In genomic region chr3:52056968-52057805, GRCh38 we compare ENCODE assay signal across 1 cellular context.
A peak's percentile ranks its signal among the peaks of the same experiment; 100 is the strongest.
TF ChIP-seq lines count a peak whose summit lies in the region.

No MANE protein-coding gene starts in this region.

TF ChIP-seq in GM12878, 131 proteins besides CTCF, POLR2A, EP300 and RAD21 (continued from another document and continues in another):
- TF ChIP-seq SMAD1 (IDR thresholded peaks at IDR 0.05; ENCODE audit: low read depth, partially characterized antibody) = no peak
- peak; percentile 82 for TF ChIP-seq BMI1 (IDR thresholded peaks at IDR 0.05; ENCODE audit: borderline replicate concordance)
- no peak for TF ChIP-seq PAX8 (IDR thresholded peaks at IDR 0.05)
- TF ChIP-seq BCL11A (IDR thresholded peaks at IDR 0.05; ENCODE audit: low read depth, low read length) = no peak
- TF ChIP-seq CREB1 (IDR thresholded peaks at IDR 0.05; ENCODE audit: low read depth) = peak; percentile 67
- TF ChIP-seq STAT1 (conservative IDR thresholded peaks at IDR 0.05) = no peak; the same call in 1 of the 2 replicates
- TF ChIP-seq SIN3A (IDR thresholded peaks at IDR 0.05; ENCODE audit: low read depth, low read length) = no peak; the same call in 1 of the 2 replicates
- no peak for TF ChIP-seq BRCA1 (IDR thresholded peaks at IDR 0.05; ENCODE audit: low read depth, low read length)
- TF ChIP-seq ZNF217 (IDR thresholded peaks at IDR 0.05) = no peak
- no peak for TF ChIP-seq CBFB (IDR thresholded peaks at IDR 0.05; ENCODE audit: low read depth)
- no peak for TF ChIP-seq MEF2B (IDR thresholded peaks at IDR 0.05; ENCODE audit: partially characterized antibody, poor library complexity, severe bottlenecking)
- peak; percentile 65; the same call in 1 of the 2 replicates for TF ChIP-seq RFX5 (IDR thresholded peaks at IDR 0.05; ENCODE audit: low read depth, low read length)
- no peak; the same call in 1 of the 2 replicates for TF ChIP-seq GATAD2B (conservative IDR thresholded peaks at IDR 0.05; ENCODE audit: low read depth)
- peak; percentile 60 for TF ChIP-seq HDGF (IDR thresholded peaks at IDR 0.05)
- no peak for TF ChIP-seq GABPA (IDR thresholded peaks at IDR 0.05; ENCODE audit: low read depth)
- TF ChIP-seq SPI1 (IDR thresholded peaks at IDR 0.05; ENCODE audit: borderline replicate concordance, insufficient read depth, low read depth, low read length) = no peak
- TF ChIP-seq, protein P1, sequence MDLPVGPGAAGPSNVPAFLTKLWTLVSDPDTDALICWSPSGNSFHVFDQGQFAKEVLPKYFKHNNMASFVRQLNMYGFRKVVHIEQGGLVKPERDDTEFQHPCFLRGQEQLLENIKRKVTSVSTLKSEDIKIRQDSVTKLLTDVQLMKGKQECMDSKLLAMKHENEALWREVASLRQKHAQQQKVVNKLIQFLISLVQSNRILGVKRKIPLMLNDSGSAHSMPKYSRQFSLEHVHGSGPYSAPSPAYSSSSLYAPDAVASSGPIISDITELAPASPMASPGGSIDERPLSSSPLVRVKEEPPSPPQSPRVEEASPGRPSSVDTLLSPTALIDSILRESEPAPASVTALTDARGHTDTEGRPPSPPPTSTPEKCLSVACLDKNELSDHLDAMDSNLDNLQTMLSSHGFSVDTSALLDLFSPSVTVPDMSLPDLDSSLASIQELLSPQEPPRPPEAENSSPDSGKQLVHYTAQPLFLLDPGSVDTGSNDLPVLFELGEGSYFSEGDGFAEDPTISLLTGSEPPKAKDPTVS (IDR thresholded peaks at IDR 0.05; ENCODE audit: low read depth, low read length) = no peak
- TF ChIP-seq NBN (IDR thresholded peaks at IDR 0.05) = 0 out of 2 replicates have a peak, but pooled peaks have one; percentile 40
- 0 out of 2 replicates have a peak, but pooled peaks have one; percentile 32 for TF ChIP-seq HCFC1 (IDR thresholded peaks at IDR 0.05; ENCODE audit: low read length)
- TF ChIP-seq E2F4 (IDR thresholded peaks at IDR 0.05; ENCODE audit: low read depth, low read length) = no peak
- no peak for TF ChIP-seq ASH2L (IDR thresholded peaks at IDR 0.05; ENCODE audit: borderline replicate concordance, low read depth)
- TF ChIP-seq NR2C1 (IDR thresholded peaks at IDR 0.05) = no peak
- TF ChIP-seq SMC3 (IDR thresholded peaks at IDR 0.05; ENCODE audit: borderline replicate concordance, low read length) = no peak
- TF ChIP-seq ZBTB4 (CRISPR knock-in tag; IDR thresholded peaks at IDR 0.05) = no peak
- TF ChIP-seq KDM1A (IDR thresholded peaks at IDR 0.05; ENCODE audit: borderline replicate concordance) = no peak
- no peak for TF ChIP-seq NR2F1 (conservative IDR thresholded peaks at IDR 0.05)
- TF ChIP-seq, protein P2, sequence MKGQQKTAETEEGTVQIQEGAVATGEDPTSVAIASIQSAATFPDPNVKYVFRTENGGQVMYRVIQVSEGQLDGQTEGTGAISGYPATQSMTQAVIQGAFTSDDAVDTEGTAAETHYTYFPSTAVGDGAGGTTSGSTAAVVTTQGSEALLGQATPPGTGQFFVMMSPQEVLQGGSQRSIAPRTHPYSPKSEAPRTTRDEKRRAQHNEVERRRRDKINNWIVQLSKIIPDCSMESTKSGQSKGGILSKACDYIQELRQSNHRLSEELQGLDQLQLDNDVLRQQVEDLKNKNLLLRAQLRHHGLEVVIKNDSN (IDR thresholded peaks at IDR 0.05; ENCODE audit: borderline replicate concordance, extremely low read length, insufficient read depth, low read depth, low read length) = peak; percentile 89
- peak; percentile 19; the same call in 1 of the 2 replicates for TF ChIP-seq MLLT1 (IDR thresholded peaks at IDR 0.05)
- no peak for TF ChIP-seq MYB (IDR thresholded peaks at IDR 0.05; ENCODE audit: borderline replicate concordance, low read depth, low read length)
- no peak for TF ChIP-seq POLR2AphosphoS5 (IDR thresholded peaks at IDR 0.05; ENCODE audit: low read length)
- TF ChIP-seq, protein P3, sequence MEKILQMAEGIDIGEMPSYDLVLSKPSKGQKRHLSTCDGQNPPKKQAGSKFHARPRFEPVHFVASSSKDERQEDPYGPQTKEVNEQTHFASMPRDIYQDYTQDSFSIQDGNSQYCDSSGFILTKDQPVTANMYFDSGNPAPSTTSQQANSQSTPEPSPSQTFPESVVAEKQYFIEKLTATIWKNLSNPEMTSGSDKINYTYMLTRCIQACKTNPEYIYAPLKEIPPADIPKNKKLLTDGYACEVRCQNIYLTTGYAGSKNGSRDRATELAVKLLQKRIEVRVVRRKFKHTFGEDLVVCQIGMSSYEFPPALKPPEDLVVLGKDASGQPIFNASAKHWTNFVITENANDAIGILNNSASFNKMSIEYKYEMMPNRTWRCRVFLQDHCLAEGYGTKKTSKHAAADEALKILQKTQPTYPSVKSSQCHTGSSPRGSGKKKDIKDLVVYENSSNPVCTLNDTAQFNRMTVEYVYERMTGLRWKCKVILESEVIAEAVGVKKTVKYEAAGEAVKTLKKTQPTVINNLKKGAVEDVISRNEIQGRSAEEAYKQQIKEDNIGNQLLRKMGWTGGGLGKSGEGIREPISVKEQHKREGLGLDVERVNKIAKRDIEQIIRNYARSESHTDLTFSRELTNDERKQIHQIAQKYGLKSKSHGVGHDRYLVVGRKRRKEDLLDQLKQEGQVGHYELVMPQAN (conservative IDR thresholded peaks at IDR 0.05) = no peak
- no peak for TF ChIP-seq STAT3 (IDR thresholded peaks at IDR 0.05; ENCODE audit: low read depth, low read length)
- TF ChIP-seq SIX5 (IDR thresholded peaks at IDR 0.05; ENCODE audit: low read depth, low read length, severe bottlenecking) = no peak
- peak; percentile 8; the same call in 1 of the 2 replicates for TF ChIP-seq RB1 (IDR thresholded peaks at IDR 0.05; ENCODE audit: borderline replicate concordance)
- TF ChIP-seq POLR2AphosphoS2 (IDR thresholded peaks at IDR 0.05; ENCODE audit: low read depth, low read length) = no peak
- peak; percentile 98 for TF ChIP-seq RAD51 (IDR thresholded peaks at IDR 0.05)
- TF ChIP-seq HDAC6 (IDR thresholded peaks at IDR 0.05; ENCODE audit: unreplicated experiment) = no peak
- no peak for TF ChIP-seq ZNF622 (IDR thresholded peaks at IDR 0.05)
- TF ChIP-seq, protein P4, sequence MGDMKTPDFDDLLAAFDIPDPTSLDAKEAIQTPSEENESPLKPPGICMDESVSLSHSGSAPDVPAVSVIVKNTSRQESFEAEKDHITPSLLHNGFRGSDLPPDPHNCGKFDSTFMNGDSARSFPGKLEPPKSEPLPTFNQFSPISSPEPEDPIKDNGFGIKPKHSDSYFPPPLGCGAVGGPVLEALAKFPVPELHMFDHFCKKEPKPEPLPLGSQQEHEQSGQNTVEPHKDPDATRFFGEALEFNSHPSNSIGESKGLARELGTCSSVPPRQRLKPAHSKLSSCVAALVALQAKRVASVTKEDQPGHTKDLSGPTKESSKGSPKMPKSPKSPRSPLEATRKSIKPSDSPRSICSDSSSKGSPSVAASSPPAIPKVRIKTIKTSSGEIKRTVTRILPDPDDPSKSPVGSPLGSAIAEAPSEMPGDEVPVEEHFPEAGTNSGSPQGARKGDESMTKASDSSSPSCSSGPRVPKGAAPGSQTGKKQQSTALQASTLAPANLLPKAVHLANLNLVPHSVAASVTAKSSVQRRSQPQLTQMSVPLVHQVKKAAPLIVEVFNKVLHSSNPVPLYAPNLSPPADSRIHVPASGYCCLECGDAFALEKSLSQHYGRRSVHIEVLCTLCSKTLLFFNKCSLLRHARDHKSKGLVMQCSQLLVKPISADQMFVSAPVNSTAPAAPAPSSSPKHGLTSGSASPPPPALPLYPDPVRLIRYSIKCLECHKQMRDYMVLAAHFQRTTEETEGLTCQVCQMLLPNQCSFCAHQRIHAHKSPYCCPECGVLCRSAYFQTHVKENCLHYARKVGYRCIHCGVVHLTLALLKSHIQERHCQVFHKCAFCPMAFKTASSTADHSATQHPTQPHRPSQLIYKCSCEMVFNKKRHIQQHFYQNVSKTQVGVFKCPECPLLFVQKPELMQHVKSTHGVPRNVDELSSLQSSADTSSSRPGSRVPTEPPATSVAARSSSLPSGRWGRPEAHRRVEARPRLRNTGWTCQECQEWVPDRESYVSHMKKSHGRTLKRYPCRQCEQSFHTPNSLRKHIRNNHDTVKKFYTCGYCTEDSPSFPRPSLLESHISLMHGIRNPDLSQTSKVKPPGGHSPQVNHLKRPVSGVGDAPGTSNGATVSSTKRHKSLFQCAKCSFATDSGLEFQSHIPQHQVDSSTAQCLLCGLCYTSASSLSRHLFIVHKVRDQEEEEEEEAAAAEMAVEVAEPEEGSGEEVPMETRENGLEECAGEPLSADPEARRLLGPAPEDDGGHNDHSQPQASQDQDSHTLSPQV (IDR thresholded peaks at IDR 0.05) = no peak
- TF ChIP-seq, protein P5, sequence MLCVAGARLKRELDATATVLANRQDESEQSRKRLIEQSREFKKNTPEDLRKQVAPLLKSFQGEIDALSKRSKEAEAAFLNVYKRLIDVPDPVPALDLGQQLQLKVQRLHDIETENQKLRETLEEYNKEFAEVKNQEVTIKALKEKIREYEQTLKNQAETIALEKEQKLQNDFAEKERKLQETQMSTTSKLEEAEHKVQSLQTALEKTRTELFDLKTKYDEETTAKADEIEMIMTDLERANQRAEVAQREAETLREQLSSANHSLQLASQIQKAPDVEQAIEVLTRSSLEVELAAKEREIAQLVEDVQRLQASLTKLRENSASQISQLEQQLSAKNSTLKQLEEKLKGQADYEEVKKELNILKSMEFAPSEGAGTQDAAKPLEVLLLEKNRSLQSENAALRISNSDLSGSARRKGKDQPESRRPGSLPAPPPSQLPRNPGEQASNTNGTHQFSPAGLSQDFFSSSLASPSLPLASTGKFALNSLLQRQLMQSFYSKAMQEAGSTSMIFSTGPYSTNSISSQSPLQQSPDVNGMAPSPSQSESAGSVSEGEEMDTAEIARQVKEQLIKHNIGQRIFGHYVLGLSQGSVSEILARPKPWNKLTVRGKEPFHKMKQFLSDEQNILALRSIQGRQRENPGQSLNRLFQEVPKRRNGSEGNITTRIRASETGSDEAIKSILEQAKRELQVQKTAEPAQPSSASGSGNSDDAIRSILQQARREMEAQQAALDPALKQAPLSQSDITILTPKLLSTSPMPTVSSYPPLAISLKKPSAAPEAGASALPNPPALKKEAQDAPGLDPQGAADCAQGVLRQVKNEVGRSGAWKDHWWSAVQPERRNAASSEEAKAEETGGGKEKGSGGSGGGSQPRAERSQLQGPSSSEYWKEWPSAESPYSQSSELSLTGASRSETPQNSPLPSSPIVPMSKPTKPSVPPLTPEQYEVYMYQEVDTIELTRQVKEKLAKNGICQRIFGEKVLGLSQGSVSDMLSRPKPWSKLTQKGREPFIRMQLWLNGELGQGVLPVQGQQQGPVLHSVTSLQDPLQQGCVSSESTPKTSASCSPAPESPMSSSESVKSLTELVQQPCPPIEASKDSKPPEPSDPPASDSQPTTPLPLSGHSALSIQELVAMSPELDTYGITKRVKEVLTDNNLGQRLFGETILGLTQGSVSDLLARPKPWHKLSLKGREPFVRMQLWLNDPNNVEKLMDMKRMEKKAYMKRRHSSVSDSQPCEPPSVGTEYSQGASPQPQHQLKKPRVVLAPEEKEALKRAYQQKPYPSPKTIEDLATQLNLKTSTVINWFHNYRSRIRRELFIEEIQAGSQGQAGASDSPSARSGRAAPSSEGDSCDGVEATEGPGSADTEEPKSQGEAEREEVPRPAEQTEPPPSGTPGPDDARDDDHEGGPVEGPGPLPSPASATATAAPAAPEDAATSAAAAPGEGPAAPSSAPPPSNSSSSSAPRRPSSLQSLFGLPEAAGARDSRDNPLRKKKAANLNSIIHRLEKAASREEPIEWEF (IDR thresholded peaks at IDR 0.05; ENCODE audit: insufficient replicate concordance, low read depth, low read length) = no peak
- TF ChIP-seq SRF (IDR thresholded peaks at IDR 0.05; ENCODE audit: low read depth in 2 of 2, low read length in 2 of 2) = no peak
- 0 out of 2 replicates have a peak, but pooled peaks have one; percentile 30 for TF ChIP-seq MXI1 (IDR thresholded peaks at IDR 0.05; ENCODE audit: low read depth, low read length)
- 0 out of 2 replicates have a peak, but pooled peaks have one; percentile 37 for TF ChIP-seq BACH1 (IDR thresholded peaks at IDR 0.05; ENCODE audit: borderline replicate concordance)
- no peak for TF ChIP-seq CBX5 (IDR thresholded peaks at IDR 0.05; ENCODE audit: low read depth)
- TF ChIP-seq ZZZ3 (IDR thresholded peaks at IDR 0.05; ENCODE audit: control insufficient read depth, insufficient read length, low read depth) = no peak
- no peak for TF ChIP-seq KAT2A (conservative IDR thresholded peaks at IDR 0.05; ENCODE audit: control insufficient read depth, low read depth, low read length)
- TF ChIP-seq MTA3 (IDR thresholded peaks at IDR 0.05; ENCODE audit: borderline replicate concordance, low read length) = no peak
